Comparison of ENCODE assay signal across 33 cellular contexts in the genomic region with DNA sequence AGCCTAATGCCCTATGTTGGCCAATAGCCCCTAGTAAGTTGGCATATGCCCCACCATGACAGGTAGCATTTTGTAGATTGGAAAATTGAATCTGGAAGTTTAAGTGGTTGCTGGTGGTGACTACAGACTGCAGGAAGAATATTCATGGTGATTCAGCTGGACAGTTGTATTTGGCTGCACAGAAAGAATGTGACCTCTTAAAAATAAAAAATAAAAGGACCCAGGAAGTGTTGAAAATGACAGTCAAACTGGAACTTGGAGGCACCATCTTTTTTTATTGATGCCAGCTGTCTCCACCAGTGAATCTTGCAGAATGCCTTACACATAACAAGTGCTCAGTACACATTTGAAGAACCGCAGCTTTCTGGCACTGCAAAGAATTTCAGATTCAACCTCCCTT.
"Had no signal": no experiment of that assay in that cellular context is flagged by ENCODE, and none has a peak within 500 bp of the region (broad histone marks: within the 10 kb centered on the region; RNA-seq: fewer than 3 reads in every experiment).

No MANE protein-coding gene starts in this region.

- H3K27me3 ChIP-seq: adrenal gland had no signal

- DNase-seq: activated B cell treated with CpG ODN at 0.5 μM for 24 hours; activated CD4-positive, alpha-beta memory T cell treated with anti-CD3 and anti-CD28 coated beads for 36 hours; activated CD4-positive, alpha-beta T cell treated with anti-CD3 and anti-CD28 coated beads for 4 hours; activated CD4-positive, alpha-beta T cell treated with anti-CD3 and anti-CD28 coated beads, Interleukin-2, amount 50 U/mL, for 1 hour; activated CD4-positive, CD25-positive, alpha-beta regulatory T cell treated with anti-CD3 and anti-CD28 coated beads, Interleukin-2, amount 50 U/mL, for 72 hours; activated CD8-positive, alpha-beta memory T cell treated with anti-CD3 and anti-CD28 coated beads, Interleukin-2, amount 50 U/mL, for 4 hours; activated gamma-delta T cell treated with Interleukin-2 at 50 U/mL for 16 hours; activated naive CD4-positive, alpha-beta T cell treated with anti-CD3 and anti-CD28 coated beads for 36 hours; activated T-cell treated with anti-CD3 and anti-CD28 coated beads for 4 hours; activated T-cell treated with anti-CD3 and anti-CD28 coated beads, Interleukin-2, amount 50 U/mL, for 4 hours; adrenal gland; central memory CD4-positive, alpha-beta T cell; Karpas-422; KBM-7; NCI-H1105; NCI-H1417 treated with DMSO at 0.1 percent for 48 hours; NCI-H187 treated with DMSO at 0.1 percent for 48 hours; NCI-H2081; NCI-H2171 treated with DMSO at 0.1 percent for 48 hours; NCI-H345; NCI-H524 treated with DMSO at 0.1 percent for 48 hours; RPMI8226; SIG-M5; T-cell; T-helper 17 cell; T-helper 9 cell had no signal

- H3K9me3 ChIP-seq: adrenal gland had no signal

- H3K4me1 Mint-ChIP-seq: activated B cell treated with CpG ODN at 0.5 μM for 24 hours, brain, T-cell, T-helper 17 cell had no signal

- H3K4me3 ChIP-seq: adrenal gland had no signal

- ATAC-seq: activated naive CD4-positive, alpha-beta T cell treated with anti-CD3 and anti-CD28 coated beads, Interleukin-2, amount 50 U/mL, for 72 hours; activated T-cell treated with anti-CD3 and anti-CD28 coated beads, Interleukin-2, amount 50 U/mL, for 4 hours; Panc1; Right ventricle myocardium inferior; SK-N-SH treated with all-trans-retinoic acid at 6 μM for 48 hours; T-cell; T-helper 17 cell had no signal

- H3K4me1 ChIP-seq: adrenal gland had no signal

- H3K36me3 Mint-ChIP-seq: activated CD4-positive, alpha-beta memory T cell treated with anti-CD3 and anti-CD28 coated beads for 36 hours; activated naive CD4-positive, alpha-beta T cell treated with anti-CD3 and anti-CD28 coated beads, Interleukin-2, amount 50 U/mL, for 72 hours; brain; T-cell had no signal

- H3K27ac ChIP-seq: adrenal gland, VCaP had no signal

- H3K4me3 Mint-ChIP-seq: activated B cell treated with CpG ODN at 0.5 μM for 24 hours; activated CD4-positive, alpha-beta memory T cell treated with anti-CD3 and anti-CD28 coated beads for 36 hours; activated naive CD4-positive, alpha-beta T cell treated with anti-CD3 and anti-CD28 coated beads for 36 hours; activated T-cell treated with anti-CD3 and anti-CD28 coated beads, Interleukin-2, amount 50 U/mL, for 4 hours; activated T-helper 1 cell treated with anti-CD3 and anti-CD28 coated beads, Interleukin-12 subunit alpha, Interleukin-12 subunit beta, Interleukin-2, Interleukin-4 antibody, amounts not matched to agents 30 ng/mL and 10 ng/mL and 1 ng/mL, durations not matched to agents 14 hours and 24 hours and 36 hours; brain; T-cell; T-helper 17 cell had no signal

- H3K27ac Mint-ChIP-seq: activated B cell treated with CpG ODN at 0.5 μM for 24 hours; activated CD4-positive, alpha-beta memory T cell treated with anti-CD3 and anti-CD28 coated beads for 36 hours; activated naive CD4-positive, alpha-beta T cell treated with anti-CD3 and anti-CD28 coated beads for 36 hours; activated T-helper 1 cell treated with anti-CD3 and anti-CD28 coated beads, Interleukin-12 subunit alpha, Interleukin-12 subunit beta, Interleukin-2, Interleukin-4 antibody, amounts not matched to agents 30 ng/mL and 10 ng/mL and 1 ng/mL, durations not matched to agents 14 hours and 24 hours and 36 hours; brain; T-cell; T-helper 17 cell had no signal

- H3K9me3 Mint-ChIP-seq: activated B cell treated with CpG ODN at 0.5 μM for 24 hours; activated CD4-positive, alpha-beta memory T cell treated with anti-CD3 and anti-CD28 coated beads for 36 hours; activated naive CD4-positive, alpha-beta T cell treated with anti-CD3 and anti-CD28 coated beads for 36 hours; activated naive CD4-positive, alpha-beta T cell treated with anti-CD3 and anti-CD28 coated beads, Interleukin-2, amount 50 U/mL, for 72 hours; activated T-cell treated with anti-CD3 and anti-CD28 coated beads, Interleukin-2, amount 50 U/mL, for 4 hours; activated T-helper 1 cell treated with anti-CD3 and anti-CD28 coated beads, Interleukin-12 subunit alpha, Interleukin-12 subunit beta, Interleukin-2, Interleukin-4 antibody, amounts not matched to agents 30 ng/mL and 10 ng/mL and 1 ng/mL, durations not matched to agents 14 hours and 24 hours and 36 hours; T-cell had no signal

- H3K36me3 ChIP-seq: adrenal gland had no signal
